23 cellular contexts compared by ENCODE assay signal in genomic region chr5:119876522-119876921, GRCh38.
"Had no signal": no experiment of that assay in that cellular context is flagged by ENCODE, and none has a peak within 500 bp of the region (broad histone marks: within the 10 kb centered on the region; RNA-seq: fewer than 3 reads in every experiment).

No MANE protein-coding gene starts in this region.

- H3K4me3 Mint-ChIP-seq: endodermal cell; naive thymus-derived CD4-positive, alpha-beta T cell; nephron progenitor cell; stimulated activated naive B cell treated with anti-CD40 and anti-IgM and Interleukin-4, amounts not matched to agents 10 μg/mL and 1 μg/mL and 100 μg/mL, for 72 hours; stimulated activated naive CD8-positive, alpha-beta T cell treated with anti-CD3 and anti-CD28 coated beads, Interleukin-15, amount 100 ng/mL, for 72 hours had no signal

- H3K27me3 ChIP-seq: gastroesophageal sphincter, neutrophil, testis, tibial nerve, upper lobe of right lung, vagina had no signal

- ATAC-seq: gastroesophageal sphincter; left cardiac atrium; left ventricle myocardium superior; naive thymus-derived CD4-positive, alpha-beta T cell; sciatic nerve; stimulated activated naive B cell treated with anti-CD40 and anti-IgM and Interleukin-4, amounts not matched to agents 10 μg/mL and 1 μg/mL and 100 μg/mL, for 72 hours; stimulated activated naive CD8-positive, alpha-beta T cell treated with anti-CD3 and anti-CD28 coated beads, Interleukin-15, amount 100 ng/mL, for 72 hours; upper lobe of right lung had no signal

- FAIRE-seq: kidney had no signal

- H3K4me3 ChIP-seq: coronary artery, gastroesophageal sphincter, lung, testis, tibial nerve, upper lobe of right lung, vagina had no signal

- H3K27me3 Mint-ChIP-seq: naive thymus-derived CD4-positive, alpha-beta T cell; stimulated activated naive B cell treated with anti-CD40 and anti-IgM and Interleukin-4, amounts not matched to agents 10 μg/mL and 1 μg/mL and 100 μg/mL, for 72 hours; stimulated activated naive CD8-positive, alpha-beta T cell treated with anti-CD3 and anti-CD28 coated beads, Interleukin-15, amount 100 ng/mL, for 72 hours had no signal

- H3K36me3 ChIP-seq: gastroesophageal sphincter, neutrophil, tibial nerve, upper lobe of right lung, vagina had no signal

- H3K4me1 Mint-ChIP-seq: naive thymus-derived CD4-positive, alpha-beta T cell; stimulated activated naive B cell treated with anti-CD40 and anti-IgM and Interleukin-4, amounts not matched to agents 10 μg/mL and 1 μg/mL and 100 μg/mL, for 72 hours; stimulated activated naive CD8-positive, alpha-beta T cell treated with anti-CD3 and anti-CD28 coated beads, Interleukin-15, amount 100 ng/mL, for 72 hours had no signal

- H3K27ac Mint-ChIP-seq: endodermal cell; naive thymus-derived CD4-positive, alpha-beta T cell; stimulated activated naive B cell treated with anti-CD40 and anti-IgM and Interleukin-4, amounts not matched to agents 10 μg/mL and 1 μg/mL and 100 μg/mL, for 72 hours; stimulated activated naive CD8-positive, alpha-beta T cell treated with anti-CD3 and anti-CD28 coated beads, Interleukin-15, amount 100 ng/mL, for 72 hours had no signal

- H3K9me3 Mint-ChIP-seq: endodermal cell; nephron progenitor cell; stimulated activated naive B cell treated with anti-CD40 and anti-IgM and Interleukin-4, amounts not matched to agents 10 μg/mL and 1 μg/mL and 100 μg/mL, for 72 hours had no signal

- H3K27ac ChIP-seq: coronary artery, gastroesophageal sphincter, neutrophil, testis, tibial nerve, upper lobe of right lung, vagina had no signal

- H3K9me3 ChIP-seq: gastroesophageal sphincter, neutrophil, testis, tibial nerve, upper lobe of right lung, vagina had no signal

- H3K4me1 ChIP-seq: gastroesophageal sphincter, testis, tibial nerve, upper lobe of right lung, vagina had no signal

- H3K36me3 Mint-ChIP-seq: naive thymus-derived CD4-positive, alpha-beta T cell; stimulated activated naive B cell treated with anti-CD40 and anti-IgM and Interleukin-4, amounts not matched to agents 10 μg/mL and 1 μg/mL and 100 μg/mL, for 72 hours had no signal

- DNase-seq: effector CD4-positive, alpha-beta T cell; endodermal cell; glutamatergic neuron; kidney; left cardiac atrium; left ventricle myocardium superior; mesendoderm; naive thymus-derived CD4-positive, alpha-beta T cell; nephron progenitor cell; posterior cingulate gyrus; stimulated activated CD4-positive, alpha-beta T cell treated with anti-CD3 and anti-CD28 coated beads, Interleukin-2, amount 100 ng/mL, for 24 hours; stimulated activated CD4-positive, alpha-beta T cell treated with anti-CD3 and anti-CD28 coated beads, Interleukin-4, amount 100 ng/mL, for 4 hours; stimulated activated naive B cell treated with anti-CD40 and anti-IgM and Interleukin-4, amounts not matched to agents 10 μg/mL and 1 μg/mL and 100 μg/mL, for 72 hours; stimulated activated naive CD8-positive, alpha-beta T cell treated with anti-CD3 and anti-CD28 coated beads, Interleukin-15, amount 100 ng/mL, for 72 hours; testis; upper lobe of right lung had no signal
